Comparison of ENCODE assay signal across 2 cellular contexts in genomic region chr2:172119089-172119488, GRCh38.
TF ChIP-seq lines count a peak whose summit lies in the region.

No MANE protein-coding gene starts in this region.

TF ChIP-seq in HEK293, 187 proteins besides CTCF, POLR2A, EP300 and RAD21 (continued from another document):
- no peak for TF ChIP-seq ZNF398 (tag by site-specific recombination; IDR thresholded peaks at IDR 0.05)
- TF ChIP-seq HOXC10 (CRISPR knock-in tag; IDR thresholded peaks at IDR 0.05): no peak

TF ChIP-seq in SK-N-SH, 30 proteins besides CTCF, POLR2A, EP300 and RAD21 (continued from another document):
- TF ChIP-seq JUND (IDR thresholded peaks at IDR 0.05): peak; percentile 46
- TF ChIP-seq MXI1 (IDR thresholded peaks at IDR 0.05; ENCODE audit: low read depth, low read length): no peak
